8 cellular contexts compared by ENCODE assay signal in genomic region chr5:180803181-180804128, GRCh38. TPM values are rescaled to one million over a fixed set of nuclear protein-coding genes. Genes with fewer than 3 reads are reported as not detected.
DNase-seq lines count a peak whose midpoint lies in the region; ATAC-seq, FAIRE-seq and TF ChIP-seq lines count a peak whose summit lies in the region.

No MANE protein-coding gene starts in this region.

- H3K9me1 ChIP-seq in keratinocyte (ENCODE audit: control insufficient read depth, extremely low read depth, insufficient read depth, low read length): peaks cover 10% of the 10 kb centered on the region

- no peak for TF ChIP-seq EP300 in A549 (IDR thresholded peaks at IDR 0.05)

- 86% methylated on average over 37 of the region's 41 CpGs for WGBS in A549 (ENCODE audit: missing lambda C conversion rate)

- H3K4me3 ChIP-seq in A549 (peak overlapping the region; percentile 82), astrocyte of the spinal cord (ENCODE audit: low read depth, low read length) (peak overlapping the region; percentile 79), keratinocyte (ENCODE audit: control insufficient read depth in 2 of 3, extremely low read depth in 1 of 3, insufficient read depth in 2 of 3, low read depth in 1 of 3, low read length in 3 of 3) (peak overlapping the region; percentile 72 to 90 (median 73))

- peaks cover 27% of the 10 kb centered on the region for H4K20me1 ChIP-seq in keratinocyte (ENCODE audit: control insufficient read depth, extremely low read depth, insufficient read depth, low read length)

- FAIRE-seq in A549 (lab: Jason Lieb, UNC) (no peak), keratinocyte (lab: Jason Lieb, UNC) (peak; percentile 73)

- dilution Hi-C loops in keratinocyte (cut with MboI; ENCODE audit: extremely low pct_ligation_motif_present, low sequenced_read_pairs): no loop called here

- no peak for TF ChIP-seq POLR2A in A549 (IDR thresholded peaks at IDR 0.05; ENCODE audit: low read length)

- CTCF ChIA-PET in A549 (lab: Yijun Ruan, JAX): interaction anchor here (0.6 to 2.0 kb wide), 3 partner anchors 330 to 381 kb away, joined by 3 to 4 read pairs (median 4); no protein-coding TSS in a partner anchor

- H3K4me2 ChIP-seq in A549 (peak overlapping the region; percentile 94), keratinocyte (ENCODE audit: control insufficient read depth, extremely low read depth, insufficient read depth, low read depth, low read length) (peak overlapping the region; percentile 90)

- H3K79me2 ChIP-seq in keratinocyte (ENCODE audit: control insufficient read depth, insufficient read depth, low read length): peaks cover 47% of the 10 kb centered on the region

- TF ChIP-seq RAD21 in A549 (conservative IDR thresholded peaks at IDR 0.05 in 1 of 2, IDR thresholded peaks at IDR 0.05 in 1 of 2): no peak

- POLR2A ChIA-PET in A549 (lab: Yijun Ruan, JAX): no interaction called here

- peak overlapping the region; percentile 42 for H2AFZ ChIP-seq in keratinocyte (ENCODE audit: control insufficient read depth, low read length)

- H3K27me3 ChIP-seq in keratinocyte (ENCODE audit: control insufficient read depth, extremely low read depth, insufficient read depth, low read length): no peaks in the 10 kb centered on the region

- H3K4me1 ChIP-seq in A549 (peaks cover 52% of the 10 kb centered on the region), keratinocyte (ENCODE audit: control insufficient read depth, extremely low read depth, insufficient read depth, low read length) (peaks cover 70% of the 10 kb centered on the region)

- H3K27ac ChIP-seq in A549: peak overlapping the region; percentile 90 to 98
- peak overlapping the region; percentile 87 for H3K27ac ChIP-seq in keratinocyte (ENCODE audit: control insufficient read depth, insufficient read depth, low read length)

- H3K36me3 ChIP-seq in keratinocyte (ENCODE audit: control insufficient read depth in 2 of 2, extremely low read depth in 1 of 2, insufficient read depth in 2 of 2, low read length in 2 of 2): peaks cover 6 to 18% of the 10 kb centered on the region in 2 experiments

- ATAC-seq in A549 (no peak), GM19035 (IDR thresholded peaks at IDR 0.05; ENCODE audit: unreplicated experiment) (peak; percentile 65), HG03354 (IDR thresholded peaks at IDR 0.05; ENCODE audit: poor library complexity, severe bottlenecking, unreplicated experiment) (peak; percentile 68)

- no peaks in the 10 kb centered on the region for H3K9me3 ChIP-seq in A549
- H3K9me3 ChIP-seq in keratinocyte (ENCODE audit: control insufficient read depth, low read depth, low read length): no peaks in the 10 kb centered on the region

- peak overlapping the region; percentile 94 for H3K9ac ChIP-seq in keratinocyte (ENCODE audit: control insufficient read depth, extremely low read depth, insufficient read depth, low read length)

- TF ChIP-seq CTCF in A549 (IDR thresholded peaks at IDR 0.05): no peak
- peak; percentile 13 for TF ChIP-seq CTCF in astrocyte of the spinal cord (IDR thresholded peaks at IDR 0.05; ENCODE audit: low read depth, low read length)
- no peak for TF ChIP-seq CTCF in keratinocyte (optimal IDR thresholded peaks at IDR 0.05 in 1 of 3, IDR thresholded peaks at IDR 0.05 in 1 of 3, conservative IDR thresholded peaks at IDR 0.05 in 1 of 3; ENCODE audit: extremely low read depth in 1 of 3, insufficient read depth in 2 of 3, low read length in 3 of 3)

- in situ Hi-C loops in astrocyte of the spinal cord (cut with HindIII; ENCODE audit: low sequenced_read_pairs): no loop called here

- DNase-seq in A549 (ENCODE audit: low read depth in 1 of 2, low spot score in 1 of 2) (no peak), T-helper 9 cell (peak; percentile 68), astrocyte of the spinal cord (ENCODE audit: low read depth, low spot score) (peak; percentile 43), keratinocyte (ENCODE audit: low read depth, low spot score) (no peak), middle frontal gyrus (ENCODE audit: extremely low spot score, low spot score) (no peak)
- DNase-seq in stimulated activated CD4-positive, alpha-beta T cell treated with anti-CD3 and anti-CD28 coated beads, Interleukin-2, amount 100 ng/mL, for 24 hours: peak; percentile 83 to 88

TF ChIP-seq in A549, 52 proteins besides CTCF, POLR2A, EP300 and RAD21 (continues in another document):
- TF ChIP-seq E2F6 (IDR thresholded peaks at IDR 0.05; ENCODE audit: borderline replicate concordance, low read depth) (no peak), PBX3 (IDR thresholded peaks at IDR 0.05) (no peak), NFE2L2 (conservative IDR thresholded peaks at IDR 0.05; ENCODE audit: low read length) (no peak), TP53 (CRISPR knock-in tag; IDR thresholded peaks at IDR 0.05) (no peak), POLR2AphosphoS2 (conservative IDR thresholded peaks at IDR 0.05; ENCODE audit: low read length) (no peak), HOXB5 (CRISPR knock-in tag; IDR thresholded peaks at IDR 0.05) (no peak), ELK1 (IDR thresholded peaks at IDR 0.05; ENCODE audit: low read depth, low read length) (no peak), ATOH8 (CRISPR knock-in tag; IDR thresholded peaks at IDR 0.05; ENCODE audit: low read depth) (no peak), MAX (IDR thresholded peaks at IDR 0.05) (no peak)

RNA-seq across cellular contexts. Expression of gene MGAT1, which starts 0.8 kb away (rescaled TPM):
- polyA plus RNA-seq in A549 (2011; rRNA removed) (53.0 and 56.3 TPM in 2 replicates), A549 (2017; fragmentation: RNase III; extraction: RNeasy Plus Mini Kit Qiagen cat#74134 plus additional on column Dnase treatment) (54.6 to 63.4 TPM (median 61.8 TPM) in 3 replicates), keratinocyte (80.3 to 108 TPM (median 98.3 TPM) in 3 replicates)
- polyA plus RNA-seq in A549 (2012; cell fraction: cytosol; rRNA removed): 50.1 and 71.5 TPM in 2 replicates
- polyA plus RNA-seq in A549 (2012; cell fraction: nucleus; rRNA removed): 71.5 and 99.2 TPM in 2 replicates
- polyA minus RNA-seq in A549 (2011; rRNA and poly(A)+ RNA removed): 46.1 and 49.2 TPM in 2 replicates
- polyA plus RNA-seq in keratinocyte (2011; ENCODE audit: low read depth): 26.7 TPM
- polyA plus RNA-seq in keratinocyte (2011; cell fraction: cytosol; rRNA removed): 61.8 and 99.8 TPM in 2 replicates
- polyA plus RNA-seq in keratinocyte (2011; cell fraction: nucleus; rRNA removed): 153 and 202 TPM in 2 replicates
- 76.8 and 135 TPM in 2 replicates for polyA plus RNA-seq in keratinocyte (2012; ENCODE audit: low replicate concordance)
- polyA minus RNA-seq in keratinocyte: 84.1 to 143 TPM (median 114 TPM) in 3 replicates
- polyA minus RNA-seq in keratinocyte (2011; cell fraction: cytosol; rRNA and poly(A)+ RNA removed): 238 TPM
- 208 and 223 TPM in 2 replicates for polyA minus RNA-seq in keratinocyte (2011; cell fraction: nucleus; rRNA and poly(A)+ RNA removed)

RNA-seq across cellular contexts. Expression of gene ZFP62, which starts 57.6 kb away (rescaled TPM):
- 19.2 and 23.4 TPM in 2 replicates for polyA plus RNA-seq in A549 (2011; rRNA removed)
- polyA plus RNA-seq in A549 (2012; cell fraction: cytosol; rRNA removed): 2.6 and 3.5 TPM in 2 replicates
- polyA plus RNA-seq in A549 (2012; cell fraction: nucleus; rRNA removed): 2.9 and 3.6 TPM in 2 replicates
- 11.8 to 13.9 TPM (median 13.9 TPM) in 3 replicates for polyA plus RNA-seq in A549 (2017; fragmentation: RNase III; extraction: RNeasy Plus Mini Kit Qiagen cat#74134 plus additional on column Dnase treatment)
- 9.0 and 10.8 TPM in 2 replicates for polyA minus RNA-seq in A549 (2011; rRNA and poly(A)+ RNA removed)
- 8.4 to 21.5 TPM (median 13.9 TPM) in 3 replicates for polyA plus RNA-seq in keratinocyte
- 11.3 TPM for polyA plus RNA-seq in keratinocyte (2011; ENCODE audit: low read depth)
- 8.0 and 13.2 TPM in 2 replicates for polyA plus RNA-seq in keratinocyte (2011; cell fraction: cytosol; rRNA removed)
- polyA plus RNA-seq in keratinocyte (2011; cell fraction: nucleus; rRNA removed): 30.7 and 42.5 TPM in 2 replicates
- 9.7 and 12.8 TPM in 2 replicates for polyA plus RNA-seq in keratinocyte (2012; ENCODE audit: low replicate concordance)
- 1.3 to 12.1 TPM (median 6.8 TPM) in 3 replicates for polyA minus RNA-seq in keratinocyte
- polyA minus RNA-seq in keratinocyte (2011; cell fraction: cytosol; rRNA and poly(A)+ RNA removed): 8.2 TPM
- polyA minus RNA-seq in keratinocyte (2011; cell fraction: nucleus; rRNA and poly(A)+ RNA removed): 9.3 and 18.0 TPM in 2 replicates

Comparison
In these comparisons a context has a peak if more than half of its experiments do, and no peak if none do; other contexts are left out.
1. ATAC-seq: peak in GM19035 (single experiment) and HG03354 (single experiment); none in A549 (0 of 2).
2. DNase-seq: peak in T-helper 9 cell (single experiment), astrocyte of the spinal cord (single experiment) and stimulated activated CD4-positive, alpha-beta T cell treated with anti-CD3 and anti-CD28 coated beads, Interleukin-2, amount 100 ng/mL, for 24 hours (2 of 2); none in A549 (0 of 2), keratinocyte (single experiment) and middle frontal gyrus (single experiment).
3. Peak in every context shown above with its lines, with median percentiles within 50 percentile points of each other: H3K4me3 ChIP-seq.